Comparison of ENCODE assay signal across 15 cellular contexts in the genomic region with DNA sequence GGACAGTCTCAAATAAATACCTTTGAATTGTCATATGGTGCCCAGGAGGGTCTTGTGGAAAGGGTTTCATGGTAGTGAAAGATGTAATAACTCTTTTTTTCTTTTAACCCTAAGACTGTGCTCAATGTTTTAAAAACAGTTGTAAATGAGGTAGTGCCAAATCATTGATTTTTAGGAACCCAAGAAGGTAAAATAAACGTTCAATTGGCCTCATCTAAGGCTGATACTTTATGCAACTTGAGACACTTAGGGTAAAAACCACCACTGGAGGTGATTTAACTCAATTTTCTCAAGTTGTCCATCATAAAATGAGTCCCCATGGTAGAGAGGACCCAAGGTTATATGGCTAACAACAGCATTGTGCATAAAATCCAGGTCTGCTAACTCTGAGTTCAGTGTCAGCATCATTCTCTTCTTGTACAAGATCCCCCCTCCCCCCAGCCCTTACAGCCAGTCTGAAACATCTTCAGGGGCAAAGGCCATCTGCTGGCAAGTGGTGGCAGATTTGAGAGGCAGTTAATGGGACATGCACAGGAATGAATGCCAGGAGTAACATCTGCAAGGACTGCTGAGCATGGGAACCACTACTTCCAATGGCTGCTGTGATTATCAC.
DNase-seq lines count a peak whose midpoint lies in the region; ATAC-seq, FAIRE-seq and TF ChIP-seq lines count a peak whose summit lies in the region.
"Had no signal": no experiment of that assay in that cellular context is flagged by ENCODE, and none has a peak within 500 bp of the region (broad histone marks: within the 10 kb centered on the region; RNA-seq: fewer than 3 reads in every experiment).

No MANE protein-coding gene starts in this region.

- no peak for TF ChIP-seq EP300 in GM12878 (IDR thresholded peaks at IDR 0.05; ENCODE audit: borderline replicate concordance in 1 of 2, control insufficient read depth in 1 of 2, low read depth in 2 of 2, low read length in 2 of 2)

- 40% methylated on average over 1 of the region's 1 CpG for WGBS in GM12878 (ENCODE audit: insufficient coverage, insufficient replicate concordance, low lambda C conversion rate, missing lambda C conversion rate)

- CTCF ChIA-PET in GM12878 (lab: Yijun Ruan, JAX) (interaction anchor here (0.8 to 17.6 kb wide), 6 partner anchors 12 to 62 kb away, joined by 3 to 203 read pairs (median 6); no protein-coding TSS in a partner anchor), GM10248 (lab: Yijun Ruan, JAX) (interaction anchor here (1.0 to 3.4 kb wide), 2 partner anchors 13 to 28 kb away, joined by 3 to 10 read pairs; no protein-coding TSS in a partner anchor)

- no peak for FAIRE-seq in GM12878 (lab: Jason Lieb, UNC)
- FAIRE-seq: pancreas, small intestine had no signal

- TF ChIP-seq CTCF in Loucy (conservative IDR thresholded peaks at IDR 0.05; ENCODE audit: low read length), result peak; percentile 23
- peak in 2 of 3 experiments; percentile 6 to 16; a peak in 1 of 6 replicates for TF ChIP-seq CTCF in GM12878 (IDR thresholded peaks at IDR 0.05 in 2 of 3, conservative IDR thresholded peaks at IDR 0.05 in 1 of 3; ENCODE audit: control insufficient read depth in 2 of 3, extremely low read depth in 1 of 3, insufficient read depth in 1 of 3, low read depth in 3 of 3, low read length in 3 of 3)
- no peak for TF ChIP-seq CTCF in gastrocnemius medialis (IDR thresholded peaks at IDR 0.05 in 4 of 5, conservative IDR thresholded peaks at IDR 0.05 in 1 of 5)
- no peak for TF ChIP-seq CTCF in GM10248 (IDR thresholded peaks at IDR 0.05; ENCODE audit: control extremely low read depth, extremely low read depth, low read depth, missing control alignments)
- TF ChIP-seq CTCF in coronary artery (IDR thresholded peaks at IDR 0.05), result no peak

- peaks cover 24 to 92% (median 74%) of the 10 kb centered on the region in 4 donors for H3K4me1 Mint-ChIP-seq in CD4-positive, CD25-positive, alpha-beta regulatory T cell

- H3K4me2 ChIP-seq in Loucy (ENCODE audit: low read depth, low read length, poor library complexity, severe bottlenecking) (peak overlapping the region; percentile 14), GM12878 (ENCODE audit: control insufficient read depth, insufficient read depth) (peak overlapping the region; percentile 83)

- H3K9ac ChIP-seq in Loucy (ENCODE audit: low read depth, low read length, poor library complexity, severe bottlenecking), result no peak overlapping the region
- H3K9ac ChIP-seq in GM12878 (ENCODE audit: control insufficient read depth, insufficient read depth, low read length), result peak overlapping the region; percentile 46

- peaks cover 15% of the 10 kb centered on the region for H3K36me3 Mint-ChIP-seq in CD4-positive, CD25-positive, alpha-beta regulatory T cell

- H3K27ac ChIP-seq in CD4-positive, CD25-positive, alpha-beta regulatory T cell (ENCODE audit: insufficient read depth, low read length, poor library complexity, severe bottlenecking), result peak overlapping the region; percentile 95
- peak overlapping the region; percentile 83 for H3K27ac ChIP-seq in GM12878 (ENCODE audit: control insufficient read depth, insufficient read depth)
- no peak overlapping the region for H3K27ac ChIP-seq in gastrocnemius medialis
- no peak overlapping the region for H3K27ac ChIP-seq in coronary artery
- H3K27ac ChIP-seq: dorsolateral prefrontal cortex, pancreas, thoracic aorta had no signal

- TF ChIP-seq POLR2A in GM12878 (IDR thresholded peaks at IDR 0.05; ENCODE audit: low read depth, low read length), result no peak
- no peak for TF ChIP-seq POLR2A in gastrocnemius medialis (IDR thresholded peaks at IDR 0.05)

- H3K9me3 ChIP-seq in CD4-positive, CD25-positive, alpha-beta regulatory T cell (ENCODE audit: control insufficient read depth in 2 of 2, low read length in 2 of 2), result peaks cover 0 to 3% of the 10 kb centered on the region in 2 experiments
- H3K9me3 ChIP-seq in Loucy (ENCODE audit: insufficient read depth, low read depth, low read length) (no peaks in the 10 kb centered on the region), GM12878 (replicated peaks; ENCODE audit: control insufficient read depth, insufficient read depth, low read length) (peaks cover 5% of the 10 kb centered on the region; the same call in 2 of the 3 replicates), gastrocnemius medialis (no peaks in the 10 kb centered on the region)
- H3K9me3 ChIP-seq: pancreas, thoracic aorta had no signal

- H3K79me2 ChIP-seq in Loucy (ENCODE audit: insufficient read depth, low read length) (no peaks in the 10 kb centered on the region), GM12878 (ENCODE audit: control insufficient read depth, insufficient read depth, low read length) (peaks cover 39% of the 10 kb centered on the region)

- H3K27me3 ChIP-seq in CD4-positive, CD25-positive, alpha-beta regulatory T cell (ENCODE audit: control insufficient read depth, insufficient read depth, low read length), result no peaks in the 10 kb centered on the region
- H3K27me3 ChIP-seq in Loucy (ENCODE audit: insufficient read depth, low read length, poor library complexity, severe bottlenecking) (no peaks in the 10 kb centered on the region), GM12878 (replicated peaks in 1 of 2; ENCODE audit: control insufficient read depth in 2 of 2, insufficient read depth in 2 of 2, low read length in 1 of 2) (no peaks in the 10 kb centered on the region), gastrocnemius medialis (no peaks in the 10 kb centered on the region)
- H3K27me3 ChIP-seq: dorsolateral prefrontal cortex, pancreas had no signal

- POLR2A ChIA-PET in GM12878 (lab: Charles Lee) (interaction anchor here (0.7 to 13.1 kb wide), 8 partner anchors 8 to 63 kb away, joined by 3 to 256 read pairs (median 6); no protein-coding TSS in a partner anchor), GM10248 (lab: Yijun Ruan, JAX) (no interaction called here)

- H4K20me1 ChIP-seq in Loucy (ENCODE audit: insufficient read depth, low read length, poor library complexity, severe bottlenecking) (no peaks in the 10 kb centered on the region), GM12878 (ENCODE audit: control insufficient read depth, insufficient read depth) (no peaks in the 10 kb centered on the region)

- BruUV-seq in GM12878 (replicated peaks; lab: Mats Ljungman, UMichigan), result no TSS peak

- peaks cover 7% of the 10 kb centered on the region for H3K36me3 ChIP-seq in CD4-positive, CD25-positive, alpha-beta regulatory T cell (ENCODE audit: control insufficient read depth, insufficient read depth, low read length)
- peaks cover 7% of the 10 kb centered on the region; the same call in 1 of the 2 replicates for H3K36me3 ChIP-seq in Loucy (ENCODE audit: insufficient read depth, low read length)
- peaks cover 0 to 18% of the 10 kb centered on the region in 2 experiments; a peak in 2 of 4 replicates for H3K36me3 ChIP-seq in GM12878 (ENCODE audit: control insufficient read depth in 2 of 2, insufficient read depth in 2 of 2, low read length in 1 of 2)
- peaks cover 0 to 12% of the 10 kb centered on the region in 2 donors for H3K36me3 ChIP-seq in gastrocnemius medialis

- intact Hi-C loops in GM12878 (cut with micrococcal nuclease; ENCODE audit: unreplicated experiment) (loop anchor here (1.0 kb wide), 2 partner anchors 10 kb away; no protein-coding TSS in a partner anchor), gastrocnemius medialis (cut with DNase I; ENCODE audit: low total_unique reads) (no loop called here)

- peak overlapping the region; percentile 64 for H3K4me3 ChIP-seq in CD4-positive, CD25-positive, alpha-beta regulatory T cell (ENCODE audit: low read depth, low read length)
- H3K4me3 ChIP-seq in Loucy (ENCODE audit: low read length, poor library complexity, severe bottlenecking) (no peak overlapping the region), GM12878 (peak overlapping the region; percentile 36; the same call in 1 of the 2 replicates), gastrocnemius medialis (no peak overlapping the region), coronary artery (no peak overlapping the region)
- H3K4me3 ChIP-seq: dorsolateral prefrontal cortex, pancreas, thoracic aorta had no signal

- peak overlapping the region; percentile 67 to 85 (median 80) for H3K4me3 Mint-ChIP-seq in CD4-positive, CD25-positive, alpha-beta regulatory T cell

- DNase-seq in CD4-positive, CD25-positive, alpha-beta regulatory T cell, result peak in 1 of 3 donors; percentile 71
- DNase-seq in DMS 273 treated with DMSO at 0.1 percent for 48 hours (lab: John Stamatoyannopoulos, UW) (peak; percentile 11), GM12878 (ENCODE audit: low read depth, low spot score) (no peak), gastrocnemius medialis (no peak), SW480 (ENCODE audit: low spot score) (no peak), GM10248 (ENCODE audit: extremely low spot score) (no peak), coronary artery (ENCODE audit: low spot score) (no peak)
- DNase-seq: dorsolateral prefrontal cortex, hippocampal formation, left colon, NCI-H1092, pancreas, small intestine had no signal

- no peaks in the 10 kb centered on the region for H3K9me3 Mint-ChIP-seq in CD4-positive, CD25-positive, alpha-beta regulatory T cell

- H3K27ac Mint-ChIP-seq in CD4-positive, CD25-positive, alpha-beta regulatory T cell, result peak overlapping the region; percentile 93 to 97 (median 97)

- no peak for ATAC-seq in CD4-positive, CD25-positive, alpha-beta regulatory T cell (ENCODE audit: low read depth in 2 of 2)
- ATAC-seq in GM12878, result peak; percentile 38
- no peak for ATAC-seq in gastrocnemius medialis
- ATAC-seq: left colon, pancreas had no signal

- no peaks in the 10 kb centered on the region for H3F3A ChIP-seq in Loucy (ENCODE audit: low read depth)

- peaks cover 86% of the 10 kb centered on the region for H3K4me1 ChIP-seq in CD4-positive, CD25-positive, alpha-beta regulatory T cell (ENCODE audit: control insufficient read depth, insufficient read depth, low read length, poor library complexity, severe bottlenecking)
- H3K4me1 ChIP-seq in Loucy (ENCODE audit: insufficient read depth, low read length, poor library complexity, severe bottlenecking) (peaks cover 30% of the 10 kb centered on the region), GM12878 (ENCODE audit: control insufficient read depth, insufficient read depth, low read length) (peaks cover 64% of the 10 kb centered on the region), gastrocnemius medialis (peaks cover 6 to 8% of the 10 kb centered on the region in 2 donors)
- H3K4me1 ChIP-seq: pancreas had no signal

- SMC1A ChIA-PET in GM12878 (lab: Charles Lee; ENCODE audit: uncharacterized antibody, unreplicated experiment), result interaction anchor here (1.0 to 19.6 kb wide), 17 partner anchors 7 to 151 kb away, joined by 3 to 388 read pairs (median 27); no protein-coding TSS in a partner anchor

- H3K27me3 Mint-ChIP-seq in CD4-positive, CD25-positive, alpha-beta regulatory T cell, result no peaks in the 10 kb centered on the region

- H3K9me2 ChIP-seq in Loucy (replicated peaks; ENCODE audit: low read depth, low read length), result no peaks in the 10 kb centered on the region

- RAD21 ChIA-PET in GM12878 (lab: Charles Lee; ENCODE audit: unreplicated experiment), result interaction anchor here (1.0 to 14.6 kb wide), 13 partner anchors 9 to 280 kb away, joined by 3 to 215 read pairs (median 20); partner anchors contain the start of gene ATXN1

- in situ Hi-C loops in GM12878 (cut with MboI) (no loop called here), gastrocnemius medialis (cut with MboI; ENCODE audit: low sequenced_read_pairs in 4 of 4) (no loop called here)

- TF ChIP-seq RAD21 in GM12878 (IDR thresholded peaks at IDR 0.05; ENCODE audit: insufficient read depth, low read depth, low read length), result peak; percentile 24; the same call in 1 of the 2 replicates

- H2AFZ ChIP-seq in Loucy (ENCODE audit: low read length), result no peak overlapping the region
- H2AFZ ChIP-seq in GM12878 (ENCODE audit: control insufficient read depth, low read depth, low read length), result no peak overlapping the region

Comparison
In these comparisons a context has a peak if more than half of its experiments do, and no peak if none do; other contexts are left out.
1. H3K27ac ChIP-seq: peak in CD4-positive, CD25-positive, alpha-beta regulatory T cell (single experiment) and GM12878 (single experiment); none in gastrocnemius medialis (0 of 4) and coronary artery (0 of 2).
2. H3K4me3 ChIP-seq: peak in CD4-positive, CD25-positive, alpha-beta regulatory T cell (single experiment) and GM12878 (single experiment); none in Loucy (single experiment), gastrocnemius medialis (0 of 4) and coronary artery (single experiment).
3. CTCF ChIP-seq: peak in Loucy (single experiment) and GM12878 (2 of 3); none in gastrocnemius medialis (0 of 5), GM10248 (single experiment) and coronary artery (single experiment).